Comparison of ENCODE assay signal across 8 cellular contexts in the genomic region with DNA sequence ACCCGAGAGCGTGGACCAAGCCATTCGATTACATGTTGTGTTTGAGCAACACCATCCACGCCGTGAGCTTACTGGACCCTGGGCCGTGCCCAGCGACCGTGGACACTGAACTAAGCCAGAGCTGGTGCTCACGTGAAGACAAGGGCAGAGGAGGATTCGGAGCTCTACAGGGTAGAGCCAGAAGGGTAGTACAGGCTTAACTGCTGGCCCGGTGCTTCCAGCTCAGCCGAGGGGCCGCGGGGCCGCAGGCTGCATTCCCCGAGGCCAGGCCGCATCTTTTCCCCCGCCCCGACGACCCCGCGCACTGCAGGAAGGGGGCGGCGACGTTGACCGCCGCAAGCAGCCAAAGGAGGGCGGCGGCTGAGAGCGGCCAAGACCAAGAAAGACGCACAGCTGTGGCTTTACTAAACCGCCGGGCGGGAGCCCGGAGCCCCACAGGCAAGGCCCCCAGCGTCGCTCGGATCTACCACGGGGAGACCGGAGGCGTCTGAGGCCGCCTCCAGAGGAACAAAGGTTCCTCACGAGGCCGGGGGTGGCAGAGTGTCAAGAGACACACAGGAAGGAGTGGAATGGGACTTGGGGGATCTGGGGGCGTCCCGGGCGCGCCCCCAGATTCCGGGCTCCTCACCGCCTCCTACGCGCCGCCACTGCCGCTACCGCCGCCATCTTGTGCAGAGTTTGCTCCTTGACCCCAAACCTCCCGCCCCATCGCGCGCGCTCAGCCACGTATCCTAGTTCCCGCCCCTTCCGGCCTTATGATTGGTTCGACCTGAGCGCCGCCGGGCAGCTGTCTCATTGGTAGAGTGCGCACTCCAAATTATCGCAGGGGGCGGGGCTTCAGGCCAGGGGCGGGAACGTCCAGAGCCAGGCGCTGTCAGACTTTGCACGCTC. TPM values are rescaled to one million over a fixed set of nuclear protein-coding genes. Genes with fewer than 3 reads are reported as not detected.
DNase-seq lines count a peak whose midpoint lies in the region; FAIRE-seq and TF ChIP-seq lines count a peak whose summit lies in the region.

A gene (minus strand): TSS at position 680 of the 891 bp plus-strand sequence. CDS start 14 bp downstream, at position 666.

- POLR2A ChIA-PET in HEK293T (lab: Yijun Ruan, JAX): interaction anchor here (0.6 to 4.3 kb wide), 17 partner anchors 9 to 108 kb away, joined by 3 to 33 read pairs (median 4); a partner anchor contains a TSS

- no peak within 1 kb of the TSS for H4K91ac ChIP-seq in neuronal stem cell (ENCODE audit: low read depth, low read length, poor library complexity)

- peak within 1 kb of the TSS; percentile 90 to 91 for H3K4me3 ChIP-seq in neuronal stem cell (ENCODE audit: low read length in 2 of 2)

- H3K4ac ChIP-seq in neuronal stem cell (ENCODE audit: low read length): peak within 1 kb of the TSS; percentile 92

- peak within 1 kb of the TSS; percentile 93 for H3K18ac ChIP-seq in neuronal stem cell (ENCODE audit: low read length)

- H2BK12ac ChIP-seq in neuronal stem cell (ENCODE audit: low read length): no peak within 1 kb of the TSS

- H3K9me3 ChIP-seq in neuronal stem cell (replicated peaks in 1 of 2; ENCODE audit: control insufficient read depth in 2 of 2, insufficient read depth in 1 of 2, low read depth in 1 of 2, low read length in 2 of 2): no peaks in the 10 kb centered on the region

- CTCF ChIA-PET in HEK293T (lab: Yijun Ruan, JAX): interaction anchor here (1.1 kb wide), 1 partner anchor 103 kb away, joined by 3 read pairs; no protein-coding TSS in a partner anchor

- no peaks in the 10 kb centered on the region for H3K27me3 ChIP-seq in neuronal stem cell (ENCODE audit: control insufficient read depth in 3 of 3, insufficient read depth in 3 of 3, low read depth in 1 of 3, low read length in 3 of 3)

- no peak within 1 kb of the TSS for H2BK15ac ChIP-seq in neuronal stem cell (ENCODE audit: low read length)

- FAIRE-seq in G401.6 (lab: Jason Lieb, UNC): peak; percentile 96

- H3K27ac ChIP-seq in neuronal stem cell (replicated peaks; ENCODE audit: low read length): peak within 1 kb of the TSS; percentile 75

- H3K23ac ChIP-seq in neuronal stem cell (ENCODE audit: low read depth, low read length, poor library complexity): peak within 1 kb of the TSS; percentile 98

- peaks cover 9% of the 10 kb centered on the region for H3K79me1 ChIP-seq in neuronal stem cell (ENCODE audit: low read depth, low read length)

- no peak for TF ChIP-seq CTCF in subcutaneous adipose tissue (IDR thresholded peaks at IDR 0.05; ENCODE audit: low read depth)

- H2BK5ac ChIP-seq in neuronal stem cell (ENCODE audit: low read length): peak within 1 kb of the TSS; percentile 97

- H2BK120ac ChIP-seq in neuronal stem cell (ENCODE audit: low read depth, low read length): no peak within 1 kb of the TSS

- peak within 1 kb of the TSS; percentile 2 for H2AK5ac ChIP-seq in neuronal stem cell (ENCODE audit: low read depth, low read length)

- DNase-seq in HEK293T (ENCODE audit: extremely low spot score) (peak; percentile 99), MV-4-11 (lab: John Stamatoyannopoulos, UW) (peak; percentile 97), SK-MEL-5 (ENCODE audit: low read depth, low spot score) (peak; percentile 96), foreskin melanocyte (peak; percentile 95), neuronal stem cell (ENCODE audit: low spot score) (peak; percentile 97)
- DNase-seq in activated naive CD4-positive, alpha-beta T cell treated with Interleukin-2 at 50 U/mL for 16 hours: peak; percentile 100

- no peak within 1 kb of the TSS for H4K8ac ChIP-seq in neuronal stem cell (ENCODE audit: low read depth, low read length)

- in situ Hi-C loops in SK-MEL-5 (cut with HindIII; ENCODE audit: low pct_unique_long_range_greater_than_20kb, low sequenced_read_pairs): no loop called here

- H3K14ac ChIP-seq in neuronal stem cell (ENCODE audit: low read length): no peak within 1 kb of the TSS

- peaks cover 27 to 68% of the 10 kb centered on the region in 2 donors for H3K36me3 ChIP-seq in neuronal stem cell (replicated peaks in 1 of 2; ENCODE audit: control insufficient read depth in 2 of 2, insufficient read depth in 2 of 2, low read length in 2 of 2)

- WGBS in neuronal stem cell (ENCODE audit: extremely low coverage in 2 of 2, insufficient read length in 2 of 2, insufficient replicate concordance in 1 of 2), 2 donors: no CpG with 5 or more reads among the region's 75 CpGs

- peaks cover 4% of the 10 kb centered on the region in 2 donors for H3K4me1 ChIP-seq in neuronal stem cell (ENCODE audit: control insufficient read depth in 2 of 2, insufficient read depth in 1 of 2, low read depth in 1 of 2, low read length in 2 of 2)

- peak within 1 kb of the TSS; percentile 90 for H3K4me2 ChIP-seq in neuronal stem cell (ENCODE audit: insufficient read depth, low read length, poor library complexity, severe bottlenecking)

- H3K9ac ChIP-seq in neuronal stem cell (ENCODE audit: low read depth, low read length, poor library complexity): peak within 1 kb of the TSS; percentile 78

- peak within 1 kb of the TSS; percentile 92 for H2AFZ ChIP-seq in neuronal stem cell (ENCODE audit: low read length)

TF ChIP-seq in HEK293T, 16 proteins besides CTCF, POLR2A, EP300 and RAD21:
- TF ChIP-seq FOXM1 (IDR thresholded peaks at IDR 0.05; ENCODE audit: borderline replicate concordance) (no peak), SP1 (IDR thresholded peaks at IDR 0.05) (no peak), FOXK2 (IDR thresholded peaks at IDR 0.05) (no peak), ELF4 (IDR thresholded peaks at IDR 0.05) (0 out of 2 replicates have a peak, but pooled peaks have one; percentile 5), CTBP1 (IDR thresholded peaks at IDR 0.05; ENCODE audit: borderline replicate concordance) (no peak)
- TF ChIP-seq, protein P1, sequence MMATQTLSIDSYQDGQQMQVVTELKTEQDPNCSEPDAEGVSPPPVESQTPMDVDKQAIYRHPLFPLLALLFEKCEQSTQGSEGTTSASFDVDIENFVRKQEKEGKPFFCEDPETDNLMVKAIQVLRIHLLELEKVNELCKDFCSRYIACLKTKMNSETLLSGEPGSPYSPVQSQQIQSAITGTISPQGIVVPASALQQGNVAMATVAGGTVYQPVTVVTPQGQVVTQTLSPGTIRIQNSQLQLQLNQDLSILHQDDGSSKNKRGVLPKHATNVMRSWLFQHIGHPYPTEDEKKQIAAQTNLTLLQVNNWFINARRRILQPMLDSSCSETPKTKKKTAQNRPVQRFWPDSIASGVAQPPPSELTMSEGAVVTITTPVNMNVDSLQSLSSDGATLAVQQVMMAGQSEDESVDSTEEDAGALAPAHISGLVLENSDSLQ (IDR thresholded peaks at IDR 0.05): peak; percentile 72
TF ChIP-seq in HEK293T: peak in this region for 2.

RNA-seq across cellular contexts. Expression of the gene that starts here (rescaled TPM):
- 141 and 170 TPM in 2 replicates for total RNA-seq in SK-MEL-5 (2014; rRNA removed; shearing (Covaris generic))
- polyA plus RNA-seq in SK-MEL-5 (2015; cell fraction: cytosol; rRNA removed): 308 and 356 TPM in 2 replicates
- polyA plus RNA-seq in SK-MEL-5 (2015; cell fraction: nucleus; rRNA removed): 285 and 336 TPM in 2 replicates
- polyA plus RNA-seq in neuronal stem cell (2013, experiment 1 of 2): 114 TPM
- polyA plus RNA-seq in neuronal stem cell (2013, experiment 2 of 2): 110 TPM
- total RNA-seq in subcutaneous adipose tissue: 100 to 1,000 TPM in 2 of 4 donors, 10 to 100 TPM in 2; 79.4 to 118 (median 104) TPM

Comparison
In these comparisons a context has a peak if more than half of its experiments do, and no peak if none do; other contexts are left out.
1. Peak in every context shown above with its lines: DNase-seq, H3K4me3 ChIP-seq and H3K27ac ChIP-seq.